ENCODE assay signal across 12 cellular contexts in the genomic region with DNA sequence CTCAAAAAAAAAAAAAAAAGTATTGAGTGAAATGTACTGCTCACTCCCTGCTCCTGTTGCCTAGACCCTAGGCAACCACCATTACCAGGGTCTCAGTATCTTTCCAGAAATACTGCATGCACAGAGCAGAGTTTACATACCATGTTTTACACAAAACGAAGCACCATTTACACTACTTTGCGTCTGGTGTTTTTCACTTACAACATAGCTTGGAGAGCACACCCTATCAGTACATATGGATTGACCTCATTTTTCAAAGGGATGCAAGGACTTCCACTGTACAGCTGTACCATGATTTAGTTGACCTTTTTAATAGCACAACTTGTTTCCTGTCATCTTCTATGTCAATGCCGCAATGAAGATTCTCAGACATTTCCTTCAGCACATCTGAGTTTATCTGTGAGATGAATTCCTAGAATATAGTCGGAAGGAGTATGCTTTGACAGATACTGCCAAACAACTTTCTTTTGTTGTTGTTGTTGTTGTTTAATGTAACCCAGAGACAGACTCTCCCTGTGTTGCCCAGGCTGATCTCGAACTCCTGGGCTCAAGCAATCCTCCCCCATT. TPM values are rescaled to one million over a fixed set of nuclear protein-coding genes. Genes with fewer than 3 reads are reported as not detected.
DNase-seq lines count a peak whose midpoint lies in the region; ATAC-seq, FAIRE-seq and TF ChIP-seq lines count a peak whose summit lies in the region.
"Had no signal": no experiment of that assay in that cellular context is flagged by ENCODE, and none has a peak within 500 bp of the region (broad histone marks: within the 10 kb centered on the region; RNA-seq: fewer than 3 reads in every experiment).

No MANE protein-coding gene starts in this region.

- peaks cover 89% of the 10 kb centered on the region for H3K4me1 ChIP-seq in CD4-positive, CD25-positive, alpha-beta regulatory T cell (ENCODE audit: control insufficient read depth, insufficient read depth, low read length, poor library complexity, severe bottlenecking)
- H3K4me1 ChIP-seq in Loucy (ENCODE audit: insufficient read depth, low read length, poor library complexity, severe bottlenecking), result peaks cover 71% of the 10 kb centered on the region
- H3K4me1 ChIP-seq in mammary epithelial cell (ENCODE audit: insufficient read depth, low read length), result peaks cover 71% of the 10 kb centered on the region
- H3K4me1 ChIP-seq in neutrophil (ENCODE audit: control insufficient read depth in 1 of 2, insufficient read depth in 1 of 2, low read depth in 1 of 2, low read length in 1 of 2), result peaks cover 94 to 97% of the 10 kb centered on the region in 2 experiments

- CTCF ChIA-PET in mammary epithelial cell (lab: Charles Lee; ENCODE audit: low non-redundant PET), result no interaction called here

- dilution Hi-C loops in mammary epithelial cell (cut with HindIII; ENCODE audit: low sequenced_read_pairs), result no loop called here

- H3K79me2 ChIP-seq in Loucy (ENCODE audit: insufficient read depth, low read length) (peaks cover 97% of the 10 kb centered on the region), mammary epithelial cell (ENCODE audit: insufficient read depth, low read length) (peaks cover 98% of the 10 kb centered on the region)

- peak overlapping the region; percentile 93 to 100 (median 94) for H3K27ac Mint-ChIP-seq in CD4-positive, CD25-positive, alpha-beta regulatory T cell

- DNase-seq in CD4-positive, CD25-positive, alpha-beta regulatory T cell, result peak in 1 of 3 donors; percentile 73
- DNase-seq in mammary epithelial cell (no peak), hypothalamus (lab: John Stamatoyannopoulos, UW) (no peak), urothelium cell line (ENCODE audit: low spot score) (no peak), GM12891 (ENCODE audit: insufficient read length, low spot score) (no peak)
- no peak for DNase-seq in activated CD8-positive, alpha-beta memory T cell treated with anti-CD3 and anti-CD28 coated beads, Interleukin-2, amount 50 U/mL, for 48 hours
- DNase-seq: Calu3, NCI-H2081 treated with DMSO at 0.1 percent for 48 hours, psoas muscle had no signal

- peaks cover 90% of the 10 kb centered on the region for H4K20me1 ChIP-seq in Loucy (ENCODE audit: insufficient read depth, low read length, poor library complexity, severe bottlenecking)
- H4K20me1 ChIP-seq in mammary epithelial cell (ENCODE audit: insufficient read depth, low read length), result peaks cover 29% of the 10 kb centered on the region

- peaks cover 30% of the 10 kb centered on the region for H3K36me3 Mint-ChIP-seq in CD4-positive, CD25-positive, alpha-beta regulatory T cell

- no peaks in the 10 kb centered on the region for H3K9me3 ChIP-seq in CD4-positive, CD25-positive, alpha-beta regulatory T cell (ENCODE audit: control insufficient read depth in 2 of 2, low read length in 2 of 2)
- H3K9me3 ChIP-seq in Loucy (ENCODE audit: insufficient read depth, low read depth, low read length) (no peaks in the 10 kb centered on the region), mammary epithelial cell (replicated peaks; ENCODE audit: insufficient read depth, low read length) (no peaks in the 10 kb centered on the region), neutrophil (no peaks in the 10 kb centered on the region)
- H3K9me3 ChIP-seq: psoas muscle had no signal

- peak overlapping the region; percentile 56 for H3K4me2 ChIP-seq in Loucy (ENCODE audit: low read depth, low read length, poor library complexity, severe bottlenecking)
- H3K4me2 ChIP-seq in mammary epithelial cell (ENCODE audit: insufficient read depth, low read depth, low read length), result peak overlapping the region; percentile 13

- no TSS peak for BruUV-seq in mammary epithelial cell (replicated peaks; lab: Mats Ljungman, UMichigan)

- H3K4me3 ChIP-seq in CD4-positive, CD25-positive, alpha-beta regulatory T cell (ENCODE audit: low read depth, low read length), result peak overlapping the region; percentile 52
- H3K4me3 ChIP-seq in Loucy (ENCODE audit: low read length, poor library complexity, severe bottlenecking) (peak overlapping the region; percentile 28), mammary epithelial cell (replicated peaks in 1 of 3; ENCODE audit: insufficient read depth in 1 of 3, low read depth in 2 of 3, low read length in 3 of 3) (no peak overlapping the region), neutrophil (ENCODE audit: low read depth in 1 of 2, low read length in 1 of 2) (no peak overlapping the region)
- H3K4me3 ChIP-seq: psoas muscle had no signal

- intact Hi-C loops in mammary epithelial cell (cut with micrococcal nuclease), result no loop called here

- in situ Hi-C loops in mammary epithelial cell (cut with MboI; ENCODE audit: low sequenced_read_pairs in 2 of 2), result no loop called here

- 63% methylated on average over 5 of the region's 5 CpGs for WGBS in mammary epithelial cell (ENCODE audit: low coverage, missing lambda C conversion rate)

- H3K9me3 Mint-ChIP-seq in CD4-positive, CD25-positive, alpha-beta regulatory T cell, result no peaks in the 10 kb centered on the region

- no peaks in the 10 kb centered on the region for H3K9me2 ChIP-seq in Loucy (replicated peaks; ENCODE audit: low read depth, low read length)

- peak overlapping the region; percentile 96 for H3K27ac ChIP-seq in CD4-positive, CD25-positive, alpha-beta regulatory T cell (ENCODE audit: insufficient read depth, low read length, poor library complexity, severe bottlenecking)
- H3K27ac ChIP-seq in mammary epithelial cell (ENCODE audit: insufficient read depth, low read depth, low read length) (no peak overlapping the region), neutrophil (peak overlapping the region; percentile 99)
- H3K27ac ChIP-seq: psoas muscle had no signal

- H2AFZ ChIP-seq in Loucy (ENCODE audit: low read length) (no peak overlapping the region), mammary epithelial cell (ENCODE audit: low read depth, low read length) (no peak overlapping the region)

- no peaks in the 10 kb centered on the region for H3K27me3 ChIP-seq in CD4-positive, CD25-positive, alpha-beta regulatory T cell (ENCODE audit: control insufficient read depth, insufficient read depth, low read length)
- H3K27me3 ChIP-seq in Loucy (ENCODE audit: insufficient read depth, low read length, poor library complexity, severe bottlenecking), result peaks cover 1% of the 10 kb centered on the region
- no peaks in the 10 kb centered on the region for H3K27me3 ChIP-seq in mammary epithelial cell (ENCODE audit: insufficient read depth, low read length)
- no peaks in the 10 kb centered on the region for H3K27me3 ChIP-seq in neutrophil

- no peak for TF ChIP-seq CTCF in Loucy (conservative IDR thresholded peaks at IDR 0.05; ENCODE audit: low read length)
- TF ChIP-seq CTCF in mammary epithelial cell (conservative IDR thresholded peaks at IDR 0.05 in 1 of 2, IDR thresholded peaks at IDR 0.05 in 1 of 2; ENCODE audit: extremely low read depth in 1 of 2, insufficient read depth in 1 of 2, low read depth in 1 of 2, low read length in 2 of 2), result no peak
- no peak for TF ChIP-seq CTCF in neutrophil (IDR thresholded peaks at IDR 0.05)

- peaks cover 4% of the 10 kb centered on the region for H3K36me3 ChIP-seq in CD4-positive, CD25-positive, alpha-beta regulatory T cell (ENCODE audit: control insufficient read depth, insufficient read depth, low read length)
- H3K36me3 ChIP-seq in Loucy (ENCODE audit: insufficient read depth, low read length) (no peaks in the 10 kb centered on the region), mammary epithelial cell (ENCODE audit: insufficient read depth, low read length) (peaks cover 25% of the 10 kb centered on the region), neutrophil (peaks cover 39% of the 10 kb centered on the region)

- ATAC-seq in CD4-positive, CD25-positive, alpha-beta regulatory T cell (ENCODE audit: low read depth in 2 of 2), result no peak
- ATAC-seq: activated CD4-positive, CD25-positive, alpha-beta regulatory T cell treated with anti-CD3 and anti-CD28 coated beads, Interleukin-2, amount 50 U/mL, for 24 hours; psoas muscle had no signal

- H3F3A ChIP-seq in Loucy (ENCODE audit: low read depth), result peaks cover 25% of the 10 kb centered on the region; the same call in 1 of the 2 replicates

- H3K4me3 Mint-ChIP-seq in CD4-positive, CD25-positive, alpha-beta regulatory T cell, result peak overlapping the region; percentile 86 to 95 (median 88)

- no peak for TF ChIP-seq POLR2A in GM12891 (IDR thresholded peaks at IDR 0.05; ENCODE audit: low read depth, low read length)

- FAIRE-seq in urothelium cell line (lab: Jason Lieb, UNC), result no peak
- no peak for FAIRE-seq in GM12891 (lab: Jason Lieb, UNC)

- peaks cover 6% of the 10 kb centered on the region for H3K27me3 Mint-ChIP-seq in CD4-positive, CD25-positive, alpha-beta regulatory T cell

- H3K9ac ChIP-seq in Loucy (ENCODE audit: low read depth, low read length, poor library complexity, severe bottlenecking) (no peak overlapping the region), mammary epithelial cell (ENCODE audit: insufficient read depth, low read length) (no peak overlapping the region)

- peaks cover 20 to 83% (median 65%) of the 10 kb centered on the region in 4 donors for H3K4me1 Mint-ChIP-seq in CD4-positive, CD25-positive, alpha-beta regulatory T cell

TF ChIP-seq in GM12891, 5 proteins besides CTCF, POLR2A, EP300 and RAD21:
- TF ChIP-seq POLR2AphosphoS5 (IDR thresholded peaks at IDR 0.05; ENCODE audit: low read depth, low read length) (no peak), TAF1 (IDR thresholded peaks at IDR 0.05; ENCODE audit: low read depth, low read length) (no peak), PAX5 (IDR thresholded peaks at IDR 0.05; ENCODE audit: insufficient read depth, low read length, severe bottlenecking) (no peak)

RNA-seq across cellular contexts. Expression of gene MYH9, which starts 6.2 kb away (rescaled TPM):
- total RNA-seq in CD4-positive, CD25-positive, alpha-beta regulatory T cell, result 1,341 TPM
- polyA plus RNA-seq in CD4-positive, CD25-positive, alpha-beta regulatory T cell, result 10 to 100 TPM; 80.0 to 98.9 (median 93.4) TPM
- total RNA-seq in mammary epithelial cell, result 1,000 to 10,000 TPM; 1,183 to 1,246 TPM
- 295 TPM for polyA plus RNA-seq in mammary epithelial cell
- 996 TPM for polyA minus RNA-seq in mammary epithelial cell
- 164 TPM for polyA plus RNA-seq in GM12891 (2012; ENCODE audit: low read depth, missing spikeins)

Comparison
In these comparisons a context has a peak if more than half of its experiments do, and no peak if none do; other contexts are left out.
1. H3K4me3 ChIP-seq: peak in CD4-positive, CD25-positive, alpha-beta regulatory T cell (single experiment) and Loucy (single experiment); none in mammary epithelial cell (0 of 3) and neutrophil (0 of 2).